ENCODE assay signal across 1 cellular context in the genomic region with DNA sequence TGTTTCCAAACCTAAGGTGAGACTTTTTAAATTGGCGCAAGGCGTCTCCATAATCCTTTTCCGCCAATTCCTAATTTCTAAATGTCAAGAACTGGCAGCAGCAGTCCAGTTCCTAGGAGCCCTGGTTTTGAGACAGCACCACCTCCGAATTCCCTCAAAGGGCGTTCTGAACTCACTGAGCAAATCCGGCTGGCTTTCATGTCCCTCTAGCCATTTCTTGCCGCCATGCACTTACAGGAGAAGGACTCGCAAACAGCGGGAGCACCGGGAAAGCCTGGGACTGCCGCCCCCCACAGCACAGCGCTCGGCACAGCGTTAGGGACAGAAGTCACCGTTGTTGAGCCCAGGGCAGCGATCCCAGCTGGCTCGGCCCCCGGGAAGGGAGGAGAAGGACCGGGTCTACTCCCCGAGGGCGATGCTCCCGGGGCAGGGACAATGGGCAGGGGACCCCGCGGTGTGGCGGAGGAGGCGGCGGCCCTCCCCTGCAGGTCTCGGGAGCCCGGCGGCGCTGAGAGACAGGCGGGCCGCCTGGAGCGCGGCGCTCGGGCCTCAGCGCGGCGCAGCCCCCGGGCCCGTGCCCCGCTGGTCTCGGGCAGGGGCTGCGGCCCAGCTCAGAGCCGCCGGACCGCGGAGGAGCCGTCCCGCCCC.
TF ChIP-seq lines count a peak whose summit lies in the region.

No MANE protein-coding gene starts in this region.

TF ChIP-seq in K562, 482 proteins besides CTCF, POLR2A, EP300 and RAD21 (continued from another document and continues in another):
- TF ChIP-seq, protein P1, sequence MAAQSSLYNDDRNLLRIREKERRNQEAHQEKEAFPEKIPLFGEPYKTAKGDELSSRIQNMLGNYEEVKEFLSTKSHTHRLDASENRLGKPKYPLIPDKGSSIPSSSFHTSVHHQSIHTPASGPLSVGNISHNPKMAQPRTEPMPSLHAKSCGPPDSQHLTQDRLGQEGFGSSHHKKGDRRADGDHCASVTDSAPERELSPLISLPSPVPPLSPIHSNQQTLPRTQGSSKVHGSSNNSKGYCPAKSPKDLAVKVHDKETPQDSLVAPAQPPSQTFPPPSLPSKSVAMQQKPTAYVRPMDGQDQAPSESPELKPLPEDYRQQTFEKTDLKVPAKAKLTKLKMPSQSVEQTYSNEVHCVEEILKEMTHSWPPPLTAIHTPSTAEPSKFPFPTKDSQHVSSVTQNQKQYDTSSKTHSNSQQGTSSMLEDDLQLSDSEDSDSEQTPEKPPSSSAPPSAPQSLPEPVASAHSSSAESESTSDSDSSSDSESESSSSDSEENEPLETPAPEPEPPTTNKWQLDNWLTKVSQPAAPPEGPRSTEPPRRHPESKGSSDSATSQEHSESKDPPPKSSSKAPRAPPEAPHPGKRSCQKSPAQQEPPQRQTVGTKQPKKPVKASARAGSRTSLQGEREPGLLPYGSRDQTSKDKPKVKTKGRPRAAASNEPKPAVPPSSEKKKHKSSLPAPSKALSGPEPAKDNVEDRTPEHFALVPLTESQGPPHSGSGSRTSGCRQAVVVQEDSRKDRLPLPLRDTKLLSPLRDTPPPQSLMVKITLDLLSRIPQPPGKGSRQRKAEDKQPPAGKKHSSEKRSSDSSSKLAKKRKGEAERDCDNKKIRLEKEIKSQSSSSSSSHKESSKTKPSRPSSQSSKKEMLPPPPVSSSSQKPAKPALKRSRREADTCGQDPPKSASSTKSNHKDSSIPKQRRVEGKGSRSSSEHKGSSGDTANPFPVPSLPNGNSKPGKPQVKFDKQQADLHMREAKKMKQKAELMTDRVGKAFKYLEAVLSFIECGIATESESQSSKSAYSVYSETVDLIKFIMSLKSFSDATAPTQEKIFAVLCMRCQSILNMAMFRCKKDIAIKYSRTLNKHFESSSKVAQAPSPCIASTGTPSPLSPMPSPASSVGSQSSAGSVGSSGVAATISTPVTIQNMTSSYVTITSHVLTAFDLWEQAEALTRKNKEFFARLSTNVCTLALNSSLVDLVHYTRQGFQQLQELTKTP (IDR thresholded peaks at IDR 0.05; ENCODE audit: low read depth in 1 of 2, partially characterized antibody in 2 of 2), result peak in 1 of 2 experiments; percentile 19
- TF ChIP-seq SMARCC2 (IDR thresholded peaks at IDR 0.05; ENCODE audit: low read depth) (no peak), COPS2 (conservative IDR thresholded peaks at IDR 0.05) (no peak), TCF7L2 (IDR thresholded peaks at IDR 0.05; ENCODE audit: low read depth, low read length) (no peak), ZNF644 (tag; IDR thresholded peaks at IDR 0.05; ENCODE audit: low read depth) (no peak), ZNF217 (CRISPR knock-in tag; IDR thresholded peaks at IDR 0.05) (no peak), TRIM28 (IDR thresholded peaks at IDR 0.05) (no peak), ETV6 (IDR thresholded peaks at IDR 0.05; ENCODE audit: borderline replicate concordance in 1 of 2, low read depth in 2 of 2, low read length in 1 of 2) (no peak), ETV6 (CRISPR knock-in tag; IDR thresholded peaks at IDR 0.05; ENCODE audit: borderline replicate concordance) (no peak), YY1 (IDR thresholded peaks at IDR 0.05; ENCODE audit: borderline replicate concordance in 1 of 3, control insufficient read depth in 1 of 3, extremely low read depth in 1 of 3, insufficient read depth in 3 of 3, insufficient read length in 1 of 3, insufficient replicate concordance in 2 of 3, low read depth in 1 of 3, low read length in 2 of 3) (peak in 1 of 3 experiments; percentile 38), MTA2 (IDR thresholded peaks at IDR 0.05; ENCODE audit: low read depth) (no peak), RBBP5 (IDR thresholded peaks at IDR 0.05; ENCODE audit: borderline replicate concordance, insufficient read depth, low read length, poor library complexity, severe bottlenecking) (peak; percentile 74), ZNF707 (CRISPR knock-in tag; conservative IDR thresholded peaks at IDR 0.05) (no peak), SUPT5H (IDR thresholded peaks at IDR 0.05) (no peak), PRPF4 (IDR thresholded peaks at IDR 0.05; ENCODE audit: insufficient read depth, low read depth, low read length, poor library complexity, severe bottlenecking) (no peak), TRIM24 (IDR thresholded peaks at IDR 0.05) (no peak), MAFF (IDR thresholded peaks at IDR 0.05; ENCODE audit: low read length) (no peak), MAFK (IDR thresholded peaks at IDR 0.05; ENCODE audit: low read length) (no peak), DPF2 (IDR thresholded peaks at IDR 0.05) (no peak), HNRNPK (IDR thresholded peaks at IDR 0.05; ENCODE audit: low read depth, low read length, poor library complexity, severe bottlenecking) (no peak), ARID1B (IDR thresholded peaks at IDR 0.05) (0 out of 2 replicates have a peak, but pooled peaks have one; percentile 2), FOXM1 (IDR thresholded peaks at IDR 0.05; ENCODE audit: low read depth) (no peak), FOXM1 (CRISPR knock-in tag; IDR thresholded peaks at IDR 0.05; ENCODE audit: low read depth) (no peak), FIP1L1 (IDR thresholded peaks at IDR 0.05; ENCODE audit: low read depth, low read length, poor library complexity, severe bottlenecking) (no peak), HDAC1 (IDR thresholded peaks at IDR 0.05) (peak in 1 of 2 experiments; percentile 25; a peak in 1 of 4 replicates)
- TF ChIP-seq, protein P2, sequence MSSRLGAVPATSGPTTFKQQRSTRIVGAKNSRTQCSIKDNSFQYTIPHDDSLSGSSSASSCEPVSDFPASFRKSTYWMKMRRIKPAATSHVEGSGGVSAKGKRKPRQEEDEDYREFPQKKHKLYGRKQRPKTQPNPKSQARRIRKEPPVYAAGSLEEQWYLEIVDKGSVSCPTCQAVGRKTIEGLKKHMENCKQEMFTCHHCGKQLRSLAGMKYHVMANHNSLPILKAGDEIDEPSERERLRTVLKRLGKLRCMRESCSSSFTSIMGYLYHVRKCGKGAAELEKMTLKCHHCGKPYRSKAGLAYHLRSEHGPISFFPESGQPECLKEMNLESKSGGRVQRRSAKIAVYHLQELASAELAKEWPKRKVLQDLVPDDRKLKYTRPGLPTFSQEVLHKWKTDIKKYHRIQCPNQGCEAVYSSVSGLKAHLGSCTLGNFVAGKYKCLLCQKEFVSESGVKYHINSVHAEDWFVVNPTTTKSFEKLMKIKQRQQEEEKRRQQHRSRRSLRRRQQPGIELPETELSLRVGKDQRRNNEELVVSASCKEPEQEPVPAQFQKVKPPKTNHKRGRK (tag; IDR thresholded peaks at IDR 0.05), result no peak
- TF ChIP-seq, protein P3, sequence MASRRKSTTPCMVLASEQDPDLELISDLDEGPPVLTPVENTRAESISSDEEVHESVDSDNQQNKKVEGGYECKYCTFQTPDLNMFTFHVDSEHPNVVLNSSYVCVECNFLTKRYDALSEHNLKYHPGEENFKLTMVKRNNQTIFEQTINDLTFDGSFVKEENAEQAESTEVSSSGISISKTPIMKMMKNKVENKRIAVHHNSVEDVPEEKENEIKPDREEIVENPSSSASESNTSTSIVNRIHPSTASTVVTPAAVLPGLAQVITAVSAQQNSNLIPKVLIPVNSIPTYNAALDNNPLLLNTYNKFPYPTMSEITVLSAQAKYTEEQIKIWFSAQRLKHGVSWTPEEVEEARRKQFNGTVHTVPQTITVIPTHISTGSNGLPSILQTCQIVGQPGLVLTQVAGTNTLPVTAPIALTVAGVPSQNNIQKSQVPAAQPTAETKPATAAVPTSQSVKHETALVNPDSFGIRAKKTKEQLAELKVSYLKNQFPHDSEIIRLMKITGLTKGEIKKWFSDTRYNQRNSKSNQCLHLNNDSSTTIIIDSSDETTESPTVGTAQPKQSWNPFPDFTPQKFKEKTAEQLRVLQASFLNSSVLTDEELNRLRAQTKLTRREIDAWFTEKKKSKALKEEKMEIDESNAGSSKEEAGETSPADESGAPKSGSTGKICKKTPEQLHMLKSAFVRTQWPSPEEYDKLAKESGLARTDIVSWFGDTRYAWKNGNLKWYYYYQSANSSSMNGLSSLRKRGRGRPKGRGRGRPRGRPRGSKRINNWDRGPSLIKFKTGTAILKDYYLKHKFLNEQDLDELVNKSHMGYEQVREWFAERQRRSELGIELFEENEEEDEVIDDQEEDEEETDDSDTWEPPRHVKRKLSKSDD (conservative IDR thresholded peaks at IDR 0.05; ENCODE audit: low read length), result no peak
- TF ChIP-seq, protein P4, sequence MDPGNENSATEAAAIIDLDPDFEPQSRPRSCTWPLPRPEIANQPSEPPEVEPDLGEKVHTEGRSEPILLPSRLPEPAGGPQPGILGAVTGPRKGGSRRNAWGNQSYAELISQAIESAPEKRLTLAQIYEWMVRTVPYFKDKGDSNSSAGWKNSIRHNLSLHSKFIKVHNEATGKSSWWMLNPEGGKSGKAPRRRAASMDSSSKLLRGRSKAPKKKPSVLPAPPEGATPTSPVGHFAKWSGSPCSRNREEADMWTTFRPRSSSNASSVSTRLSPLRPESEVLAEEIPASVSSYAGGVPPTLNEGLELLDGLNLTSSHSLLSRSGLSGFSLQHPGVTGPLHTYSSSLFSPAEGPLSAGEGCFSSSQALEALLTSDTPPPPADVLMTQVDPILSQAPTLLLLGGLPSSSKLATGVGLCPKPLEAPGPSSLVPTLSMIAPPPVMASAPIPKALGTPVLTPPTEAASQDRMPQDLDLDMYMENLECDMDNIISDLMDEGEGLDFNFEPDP (CRISPR knock-in tag; IDR thresholded peaks at IDR 0.05), result no peak
- TF ChIP-seq, protein P5, sequence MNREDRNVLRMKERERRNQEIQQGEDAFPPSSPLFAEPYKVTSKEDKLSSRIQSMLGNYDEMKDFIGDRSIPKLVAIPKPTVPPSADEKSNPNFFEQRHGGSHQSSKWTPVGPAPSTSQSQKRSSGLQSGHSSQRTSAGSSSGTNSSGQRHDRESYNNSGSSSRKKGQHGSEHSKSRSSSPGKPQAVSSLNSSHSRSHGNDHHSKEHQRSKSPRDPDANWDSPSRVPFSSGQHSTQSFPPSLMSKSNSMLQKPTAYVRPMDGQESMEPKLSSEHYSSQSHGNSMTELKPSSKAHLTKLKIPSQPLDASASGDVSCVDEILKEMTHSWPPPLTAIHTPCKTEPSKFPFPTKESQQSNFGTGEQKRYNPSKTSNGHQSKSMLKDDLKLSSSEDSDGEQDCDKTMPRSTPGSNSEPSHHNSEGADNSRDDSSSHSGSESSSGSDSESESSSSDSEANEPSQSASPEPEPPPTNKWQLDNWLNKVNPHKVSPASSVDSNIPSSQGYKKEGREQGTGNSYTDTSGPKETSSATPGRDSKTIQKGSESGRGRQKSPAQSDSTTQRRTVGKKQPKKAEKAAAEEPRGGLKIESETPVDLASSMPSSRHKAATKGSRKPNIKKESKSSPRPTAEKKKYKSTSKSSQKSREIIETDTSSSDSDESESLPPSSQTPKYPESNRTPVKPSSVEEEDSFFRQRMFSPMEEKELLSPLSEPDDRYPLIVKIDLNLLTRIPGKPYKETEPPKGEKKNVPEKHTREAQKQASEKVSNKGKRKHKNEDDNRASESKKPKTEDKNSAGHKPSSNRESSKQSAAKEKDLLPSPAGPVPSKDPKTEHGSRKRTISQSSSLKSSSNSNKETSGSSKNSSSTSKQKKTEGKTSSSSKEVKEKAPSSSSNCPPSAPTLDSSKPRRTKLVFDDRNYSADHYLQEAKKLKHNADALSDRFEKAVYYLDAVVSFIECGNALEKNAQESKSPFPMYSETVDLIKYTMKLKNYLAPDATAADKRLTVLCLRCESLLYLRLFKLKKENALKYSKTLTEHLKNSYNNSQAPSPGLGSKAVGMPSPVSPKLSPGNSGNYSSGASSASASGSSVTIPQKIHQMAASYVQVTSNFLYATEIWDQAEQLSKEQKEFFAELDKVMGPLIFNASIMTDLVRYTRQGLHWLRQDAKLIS (CRISPR knock-in tag; IDR thresholded peaks at IDR 0.05), result no peak
- TF ChIP-seq, protein P6, sequence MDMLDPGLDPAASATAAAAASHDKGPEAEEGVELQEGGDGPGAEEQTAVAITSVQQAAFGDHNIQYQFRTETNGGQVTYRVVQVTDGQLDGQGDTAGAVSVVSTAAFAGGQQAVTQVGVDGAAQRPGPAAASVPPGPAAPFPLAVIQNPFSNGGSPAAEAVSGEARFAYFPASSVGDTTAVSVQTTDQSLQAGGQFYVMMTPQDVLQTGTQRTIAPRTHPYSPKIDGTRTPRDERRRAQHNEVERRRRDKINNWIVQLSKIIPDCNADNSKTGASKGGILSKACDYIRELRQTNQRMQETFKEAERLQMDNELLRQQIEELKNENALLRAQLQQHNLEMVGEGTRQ (CRISPR knock-in tag; IDR thresholded peaks at IDR 0.05), result no peak
- TF ChIP-seq, protein P7, sequence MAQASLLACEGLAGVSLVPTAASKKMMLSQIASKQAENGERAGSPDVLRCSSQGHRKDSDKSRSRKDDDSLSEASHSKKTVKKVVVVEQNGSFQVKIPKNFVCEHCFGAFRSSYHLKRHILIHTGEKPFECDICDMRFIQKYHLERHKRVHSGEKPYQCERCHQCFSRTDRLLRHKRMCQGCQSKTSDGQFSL (CRISPR knock-in tag; IDR thresholded peaks at IDR 0.05), result peak; percentile 51; the same call in 1 of the 2 replicates
- TF ChIP-seq, protein P7 (tag; IDR thresholded peaks at IDR 0.05), result no peak
- TF ChIP-seq, protein P8, sequence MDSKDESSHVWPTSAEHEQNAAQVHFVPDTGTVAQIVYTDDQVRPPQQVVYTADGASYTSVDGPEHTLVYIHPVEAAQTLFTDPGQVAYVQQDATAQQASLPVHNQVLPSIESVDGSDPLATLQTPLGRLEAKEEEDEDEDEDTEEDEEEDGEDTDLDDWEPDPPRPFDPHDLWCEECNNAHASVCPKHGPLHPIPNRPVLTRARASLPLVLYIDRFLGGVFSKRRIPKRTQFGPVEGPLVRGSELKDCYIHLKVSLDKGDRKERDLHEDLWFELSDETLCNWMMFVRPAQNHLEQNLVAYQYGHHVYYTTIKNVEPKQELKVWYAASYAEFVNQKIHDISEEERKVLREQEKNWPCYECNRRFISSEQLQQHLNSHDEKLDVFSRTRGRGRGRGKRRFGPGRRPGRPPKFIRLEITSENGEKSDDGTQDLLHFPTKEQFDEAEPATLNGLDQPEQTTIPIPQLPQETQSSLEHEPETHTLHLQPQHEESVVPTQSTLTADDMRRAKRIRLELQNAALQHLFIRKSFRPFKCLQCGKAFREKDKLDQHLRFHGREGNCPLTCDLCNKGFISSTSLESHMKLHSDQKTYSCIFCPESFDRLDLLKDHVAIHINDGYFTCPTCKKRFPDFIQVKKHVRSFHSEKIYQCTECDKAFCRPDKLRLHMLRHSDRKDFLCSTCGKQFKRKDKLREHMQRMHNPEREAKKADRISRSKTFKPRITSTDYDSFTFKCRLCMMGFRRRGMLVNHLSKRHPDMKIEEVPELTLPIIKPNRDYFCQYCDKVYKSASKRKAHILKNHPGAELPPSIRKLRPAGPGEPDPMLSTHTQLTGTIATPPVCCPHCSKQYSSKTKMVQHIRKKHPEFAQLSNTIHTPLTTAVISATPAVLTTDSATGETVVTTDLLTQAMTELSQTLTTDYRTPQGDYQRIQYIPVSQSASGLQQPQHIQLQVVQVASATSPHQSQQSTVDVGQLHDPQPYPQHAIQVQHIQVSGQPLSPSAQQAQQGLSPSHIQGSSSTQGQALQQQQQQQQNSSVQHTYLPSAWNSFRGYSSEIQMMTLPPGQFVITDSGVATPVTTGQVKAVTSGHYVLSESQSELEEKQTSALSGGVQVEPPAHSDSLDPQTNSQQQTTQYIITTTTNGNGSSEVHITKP (IDR thresholded peaks at IDR 0.05; ENCODE audit: partially characterized antibody), result no peak
